In the genomic region with DNA sequence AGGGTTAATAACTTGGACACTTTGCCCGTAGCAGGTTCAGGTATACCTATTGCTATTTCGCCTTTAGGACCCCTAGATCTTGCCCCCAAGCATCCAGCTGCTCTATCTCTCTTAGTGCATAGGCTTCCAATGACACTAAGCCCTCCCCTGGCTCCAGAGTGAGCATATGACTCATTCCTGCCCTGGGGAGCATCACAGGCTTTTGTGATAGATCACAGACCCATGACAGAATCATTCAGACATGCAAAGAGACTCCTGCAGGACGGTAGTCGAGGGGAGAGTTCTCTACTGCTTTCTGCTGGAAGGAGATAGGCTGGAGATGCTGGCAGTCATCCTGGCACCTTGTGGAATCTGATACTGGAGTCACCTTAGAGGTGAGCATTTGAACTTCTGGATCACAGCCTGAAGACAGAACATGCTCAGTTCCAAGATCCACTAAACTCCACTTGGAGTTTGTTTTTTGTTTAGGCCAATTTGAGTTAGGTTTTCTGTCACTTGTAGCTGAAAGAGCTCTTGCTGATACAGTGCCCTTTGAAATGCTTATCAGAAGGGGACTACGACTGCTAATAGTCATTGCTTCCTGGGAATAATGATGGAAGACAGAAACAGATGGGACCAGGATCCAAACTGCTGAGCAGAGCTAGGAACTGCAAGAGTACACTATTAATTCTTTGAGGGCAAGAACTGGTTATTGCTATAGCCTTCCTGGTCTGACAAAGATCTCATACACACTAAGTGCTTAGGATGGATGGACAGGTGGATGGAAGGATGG, we compare ENCODE assay signal across 9 cellular contexts. TPM values are rescaled to one million over a fixed set of nuclear protein-coding genes. Genes with fewer than 3 reads are reported as not detected.
DNase-seq lines count a peak whose midpoint lies in the region; ATAC-seq, FAIRE-seq and TF ChIP-seq lines count a peak whose summit lies in the region.
"Had no signal": no experiment of that assay in that cellular context is flagged by ENCODE, and none has a peak within 500 bp of the region (broad histone marks: within the 10 kb centered on the region; RNA-seq: fewer than 3 reads in every experiment).

No MANE protein-coding gene starts in this region.

- FAIRE-seq in GM12891 (lab: Jason Lieb, UNC): peak; percentile 80

- no peaks in the 10 kb centered on the region for H3K27me3 Mint-ChIP-seq in activated naive CD8-positive, alpha-beta T cell treated with anti-CD3 and anti-CD28 coated beads for 36 hours

- peak overlapping the region; percentile 33 for H3K4me3 ChIP-seq in iPS-18a (ENCODE audit: low read length)

- peak; percentile 84 for DNase-seq in A172 (ENCODE audit: low spot score)
- no peak for DNase-seq in GM12891 (ENCODE audit: insufficient read length, low spot score)
- DNase-seq in NCI-H2107 treated with DMSO at 0.1 percent for 48 hours (lab: John Stamatoyannopoulos, UW; ENCODE audit: unreplicated experiment): peak; percentile 72
- peak; percentile 50 for DNase-seq in activated naive CD8-positive, alpha-beta T cell treated with anti-CD3 and anti-CD28 coated beads for 36 hours
- DNase-seq in stimulated activated CD8-positive, alpha-beta memory T cell treated with anti-CD3 and anti-CD28 coated beads, Interleukin-4, amount 100 ng/mL, for 48 hours: peak; percentile 51
- no peak for DNase-seq in OCI-M2 (lab: John Stamatoyannopoulos, UW; ENCODE audit: unreplicated experiment)

- no peak overlapping the region for H3K9ac ChIP-seq in iPS-18a (ENCODE audit: low read length)

- TF ChIP-seq POLR2A in GM12891 (IDR thresholded peaks at IDR 0.05; ENCODE audit: low read depth, low read length): no peak

- no peaks in the 10 kb centered on the region for H3K36me3 ChIP-seq in iPS-18a (ENCODE audit: control insufficient read depth, low read depth, low read length)

- ATAC-seq in HG02763 (IDR thresholded peaks at IDR 0.05; ENCODE audit: unreplicated experiment): peak; percentile 73

- H3K27ac Mint-ChIP-seq in activated naive CD8-positive, alpha-beta T cell treated with anti-CD3 and anti-CD28 coated beads for 36 hours: peak overlapping the region; percentile 14

- no peak overlapping the region for H3K4me3 Mint-ChIP-seq in activated naive CD8-positive, alpha-beta T cell treated with anti-CD3 and anti-CD28 coated beads for 36 hours

- H3K27ac ChIP-seq in iPS-18a (ENCODE audit: low read length): no peak overlapping the region
- H3K27ac ChIP-seq: HL-60 had no signal

- no peaks in the 10 kb centered on the region for H3K9me3 Mint-ChIP-seq in activated naive CD8-positive, alpha-beta T cell treated with anti-CD3 and anti-CD28 coated beads for 36 hours

- peaks cover 64% of the 10 kb centered on the region for H3K4me1 Mint-ChIP-seq in activated naive CD8-positive, alpha-beta T cell treated with anti-CD3 and anti-CD28 coated beads for 36 hours

- no peaks in the 10 kb centered on the region for H3K9me3 ChIP-seq in iPS-18a (ENCODE audit: control insufficient read depth, low read depth, low read length)

- peaks cover 25% of the 10 kb centered on the region for H3K36me3 Mint-ChIP-seq in activated naive CD8-positive, alpha-beta T cell treated with anti-CD3 and anti-CD28 coated beads for 36 hours

- peaks cover 22% of the 10 kb centered on the region for H3K4me1 ChIP-seq in iPS-18a (ENCODE audit: control insufficient read depth, low read depth, low read length)

- H3K27me3 ChIP-seq in iPS-18a (ENCODE audit: control insufficient read depth, insufficient read depth, low read length): no peaks in the 10 kb centered on the region

TF ChIP-seq in GM12891, 5 proteins besides CTCF, POLR2A, EP300 and RAD21:
- TF ChIP-seq POLR2AphosphoS5 (IDR thresholded peaks at IDR 0.05; ENCODE audit: low read depth, low read length): no peak
- TF ChIP-seq PAX5 (IDR thresholded peaks at IDR 0.05; ENCODE audit: insufficient read depth, low read length, severe bottlenecking): no peak
- peak; percentile 50; the same call in 1 of the 2 replicates for TF ChIP-seq POU2F2 (IDR thresholded peaks at IDR 0.05; ENCODE audit: low read depth, low read length)
- no peak for TF ChIP-seq TAF1 (IDR thresholded peaks at IDR 0.05; ENCODE audit: low read depth, low read length)

RNA-seq across cellular contexts. Expression of a gene that starts 11.0 kb away (rescaled TPM):
- total RNA-seq in A172 (2014; rRNA removed; shearing (Covaris generic)): 25.9 and 27.3 TPM in 2 replicates
- polyA plus RNA-seq in GM12891 (2012; ENCODE audit: low read depth, missing spikeins): 13.8 TPM
- 10 to 100 TPM; 23.5 to 24.2 TPM for total RNA-seq in activated naive CD8-positive, alpha-beta T cell treated with anti-CD3 and anti-CD28 coated beads for 36 hours

RNA-seq across cellular contexts. Expression of a gene that starts 24.9 kb away (rescaled TPM):
- total RNA-seq in A172 (2014; rRNA removed; shearing (Covaris generic)): 7.0 and 7.9 TPM in 2 replicates
- polyA plus RNA-seq in GM12891 (2012; ENCODE audit: low read depth, missing spikeins): 1.5 TPM
- 1 to 10 TPM; 4.2 to 4.8 TPM for total RNA-seq in activated naive CD8-positive, alpha-beta T cell treated with anti-CD3 and anti-CD28 coated beads for 36 hours

RNA-seq across cellular contexts. Expression of a gene that starts 45.2 kb away (rescaled TPM):
- total RNA-seq in A172 (2014; rRNA removed; shearing (Covaris generic)): not detected in 2 replicates
- polyA plus RNA-seq in GM12891 (2012; ENCODE audit: low read depth, missing spikeins): not detected
- not detected for total RNA-seq in activated naive CD8-positive, alpha-beta T cell treated with anti-CD3 and anti-CD28 coated beads for 36 hours

Comparison
In these comparisons a context has a peak if more than half of its experiments do, and no peak if none do; other contexts are left out.
1. DNase-seq: peak in A172 (single experiment), NCI-H2107 treated with DMSO at 0.1 percent for 48 hours (single experiment), activated naive CD8-positive, alpha-beta T cell treated with anti-CD3 and anti-CD28 coated beads for 36 hours (single experiment) and stimulated activated CD8-positive, alpha-beta memory T cell treated with anti-CD3 and anti-CD28 coated beads, Interleukin-4, amount 100 ng/mL, for 48 hours (single experiment); none in GM12891 (single experiment) and OCI-M2 (single experiment).